1 cellular context compared by ENCODE assay signal in the genomic region with DNA sequence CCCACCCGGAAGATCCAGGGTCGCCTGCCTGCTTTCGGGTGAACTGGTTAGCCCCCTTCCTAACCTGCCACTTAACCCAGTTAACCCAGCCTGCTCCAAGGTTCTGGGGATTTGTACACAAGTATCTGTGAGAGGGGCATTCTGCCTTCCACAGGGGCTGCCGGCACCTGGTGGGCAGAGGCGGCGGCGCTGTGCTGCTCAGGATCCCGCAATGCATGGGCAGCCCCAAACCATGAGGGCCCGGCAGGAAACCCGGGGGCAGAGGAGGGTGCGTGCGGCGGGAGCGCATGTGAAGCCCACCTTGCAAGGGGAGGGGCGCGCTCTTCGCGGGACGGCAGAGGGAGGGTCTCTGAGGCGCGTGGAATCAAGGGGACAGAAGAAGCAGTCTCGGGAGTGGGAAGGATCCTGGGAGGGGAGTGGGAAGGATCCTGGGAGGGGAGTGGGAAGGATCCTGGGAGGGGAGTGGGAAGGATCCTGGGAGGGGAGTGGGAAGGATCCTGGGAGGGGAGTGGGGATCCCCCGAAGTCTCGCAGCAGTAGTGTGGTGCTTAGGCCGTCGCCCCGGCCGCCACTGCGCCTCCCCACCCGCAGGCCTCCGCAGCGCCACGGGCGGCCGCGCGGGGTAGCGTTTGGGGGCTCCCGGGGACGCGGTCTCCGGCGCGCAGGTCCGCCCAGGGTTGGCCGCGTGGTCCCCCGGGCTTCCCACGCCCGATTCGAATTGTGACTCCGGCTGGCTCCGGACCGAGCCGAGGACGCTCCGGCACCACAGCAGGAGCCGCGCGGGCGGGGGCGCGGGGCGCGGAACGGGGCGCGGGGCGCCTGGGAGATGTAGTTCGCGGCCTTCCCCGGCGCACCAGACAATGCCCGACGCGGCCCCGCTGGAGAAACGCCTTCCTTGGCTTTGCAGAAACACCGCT.
A peak's percentile ranks its signal among the peaks of the same experiment; 100 is the strongest.
TF ChIP-seq lines count a peak whose summit lies in the region.

No MANE protein-coding gene starts in this region.

TF ChIP-seq in IMR-90, 13 proteins besides CTCF, POLR2A, EP300 and RAD21 (continued from another document):
- TF ChIP-seq FOS (IDR thresholded peaks at IDR 0.05; ENCODE audit: low read depth, low read length) (no peak), MXI1 (IDR thresholded peaks at IDR 0.05; ENCODE audit: borderline replicate concordance, low read depth, low read length) (peak; percentile 38; the same call in 1 of the 2 replicates), MAZ (IDR thresholded peaks at IDR 0.05; ENCODE audit: borderline replicate concordance, low read depth, low read length) (peak; percentile 88; the same call in 1 of the 2 replicates)
